ENCODE assay signal across 18 cellular contexts in the genomic region with DNA sequence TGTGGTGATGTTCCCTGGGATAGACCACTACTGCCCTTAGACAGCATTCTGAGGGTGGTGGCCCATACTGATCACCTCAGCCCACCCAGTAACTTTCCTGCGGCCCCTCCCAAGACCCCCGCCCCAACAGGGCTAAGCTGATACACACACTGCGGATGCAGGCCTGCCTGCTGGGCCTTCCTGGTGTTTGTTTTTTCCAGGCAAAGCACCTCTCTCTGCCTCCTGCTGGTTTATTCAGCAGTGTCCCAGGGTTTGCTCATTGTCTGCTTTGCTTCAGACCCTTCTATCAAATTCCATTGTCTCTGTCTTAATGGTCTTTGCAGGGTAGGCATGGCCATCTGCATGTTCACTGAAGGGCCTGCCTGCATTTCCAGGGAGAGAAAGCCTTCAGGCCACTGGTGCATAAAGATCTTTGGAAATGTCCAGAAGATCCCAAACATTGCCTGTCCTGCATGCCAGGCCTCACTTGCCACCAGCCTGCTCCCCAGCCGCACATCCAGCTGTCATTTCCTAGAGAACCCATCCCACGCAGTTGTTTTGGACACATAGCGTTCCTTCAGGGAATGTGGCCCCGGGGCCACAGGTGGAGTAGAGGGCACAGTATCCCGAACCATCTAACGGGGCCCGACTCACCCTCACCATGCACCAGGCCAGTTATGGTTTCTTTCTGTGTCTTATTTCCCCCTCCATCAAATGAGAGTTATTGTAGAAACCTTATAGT. TPM values are rescaled to one million over a fixed set of nuclear protein-coding genes. Genes with fewer than 3 reads are reported as not detected.
A peak's percentile ranks its signal among the peaks of the same experiment; 100 is the strongest.
DNase-seq lines count a peak whose midpoint lies in the region; ATAC-seq and TF ChIP-seq lines count a peak whose summit lies in the region.
"Had no signal": no experiment of that assay in that cellular context is flagged by ENCODE, and none has a peak within 500 bp of the region (broad histone marks: within the 10 kb centered on the region; RNA-seq: fewer than 3 reads in every experiment).

No MANE protein-coding gene starts in this region.

- POLR2A ChIA-PET in SK-N-SH (lab: Yijun Ruan, JAX) = no interaction called here
- POLR2A ChIA-PET in GM10248 (lab: Yijun Ruan, JAX) = no interaction called here

- WGBS in SK-N-SH (ENCODE audit: low lambda C conversion rate) = 93% methylated on average over 10 of the region's 10 CpGs
- 95% methylated on average over 10 of the region's 10 CpGs for WGBS in prostate gland

- peaks cover 39% of the 10 kb centered on the region for H3K4me1 Mint-ChIP-seq in nephron progenitor cell

- peaks cover 79% of the 10 kb centered on the region for H3K79me2 ChIP-seq in SK-N-SH (ENCODE audit: insufficient read depth)

- peaks cover 33% of the 10 kb centered on the region for H4K20me1 ChIP-seq in SK-N-SH (ENCODE audit: insufficient read depth)

- 0 out of 2 replicates have a peak, but pooled peaks cover 6% of the 10 kb centered on the region for H3K9me3 ChIP-seq in SK-N-SH
- H3K9me3 ChIP-seq in prostate gland = no peaks in the 10 kb centered on the region
- H3K9me3 ChIP-seq: BE2C, colonic mucosa had no signal

- no peak overlapping the region for H3K4me3 Mint-ChIP-seq in nephron progenitor cell
- H3K4me3 Mint-ChIP-seq: natural killer cell; T-helper 1 cell treated with Interleukin-12 subunit alpha and Interleukin-12 subunit beta and Interleukin-4 antibody, amounts not matched to agents 30 μg/mL and 1 μg/mL, for 36 hours had no signal

- peaks cover 19 to 53% of the 10 kb centered on the region in 2 experiments; a peak in 2 of 4 replicates for H3K4me1 ChIP-seq in SK-N-SH (ENCODE audit: control insufficient read depth in 1 of 2, insufficient read depth in 2 of 2, low read depth in 1 of 2, low read length in 1 of 2)
- peaks cover 4% of the 10 kb centered on the region for H3K4me1 ChIP-seq in prostate gland (replicated peaks)

- ATAC-seq in SK-N-SH treated with all-trans-retinoic acid at 6 μM for 48 hours = no peak
- ATAC-seq: natural killer cell had no signal

- peaks cover 10% of the 10 kb centered on the region for H3F3A ChIP-seq in SK-N-SH (replicated peaks; ENCODE audit: insufficient read depth)

- CTCF ChIA-PET in SK-N-SH (lab: Yijun Ruan, JAX) (interaction anchor here (2.5 kb wide), 1 partner anchor 51 kb away, joined by 10 read pairs; no protein-coding TSS in a partner anchor), GM10248 (lab: Yijun Ruan, JAX) (no interaction called here)

- H3K27ac ChIP-seq in SK-N-SH (ENCODE audit: low read depth in 2 of 2, low read length in 1 of 2) = peak overlapping the region in 1 of 2 experiments; percentile 68; a peak in 2 of 4 replicates
- no peak overlapping the region for H3K27ac ChIP-seq in prostate gland
- H3K27ac ChIP-seq: colonic mucosa had no signal

- peak overlapping the region; percentile 10 for H3K27ac Mint-ChIP-seq in nephron progenitor cell
- H3K27ac Mint-ChIP-seq: T-helper 1 cell treated with Interleukin-12 subunit alpha and Interleukin-12 subunit beta and Interleukin-4 antibody, amounts not matched to agents 30 μg/mL and 1 μg/mL, for 36 hours had no signal

- H3K4me3 ChIP-seq in SK-N-SH (ENCODE audit: low read depth in 2 of 2, low read length in 1 of 2) (no peak overlapping the region), prostate gland (no peak overlapping the region)
- H3K4me3 ChIP-seq: colonic mucosa had no signal

- peaks cover 58% of the 10 kb centered on the region for H3K36me3 Mint-ChIP-seq in nephron progenitor cell (ENCODE audit: low read depth)

- peaks cover 42% of the 10 kb centered on the region for H3K9me3 Mint-ChIP-seq in nephron progenitor cell

- H2AFZ ChIP-seq in SK-N-SH (ENCODE audit: low read depth) = no peak overlapping the region

- intact Hi-C loops in prostate gland (cut with DNase I) = no loop called here

- H3K27me3 Mint-ChIP-seq in nephron progenitor cell (ENCODE audit: low read depth, poor library complexity) = peaks cover 6% of the 10 kb centered on the region

- peaks cover 0 to 8% of the 10 kb centered on the region in 2 experiments for H3K36me3 ChIP-seq in SK-N-SH (replicated peaks in 1 of 2; ENCODE audit: control insufficient read depth in 1 of 2, insufficient read depth in 2 of 2, low read length in 1 of 2)
- no peaks in the 10 kb centered on the region for H3K36me3 ChIP-seq in prostate gland
- H3K36me3 ChIP-seq: BE2C, colonic mucosa had no signal

- no peak overlapping the region for H3K4me2 ChIP-seq in SK-N-SH

- TF ChIP-seq RAD21 in SK-N-SH (IDR thresholded peaks at IDR 0.05; ENCODE audit: low read length) = no peak

- H3K27me3 ChIP-seq in SK-N-SH (ENCODE audit: insufficient read depth) (no peaks in the 10 kb centered on the region), prostate gland (replicated peaks; ENCODE audit: insufficient read depth) (no peaks in the 10 kb centered on the region)
- H3K27me3 ChIP-seq: BE2C, colonic mucosa had no signal

- DNase-seq in SK-N-SH (no peak), NCI-H69 (lab: John Stamatoyannopoulos, UW) (peak; percentile 79), iPS DF 4.7 (ENCODE audit: extremely low read depth, low spot score) (peak; percentile 46), nephron progenitor cell (no peak), T-helper 9 cell (no peak), GM10248 (ENCODE audit: extremely low spot score) (no peak), prostate gland (ENCODE audit: low spot score) (no peak)
- DNase-seq: 8988T; activated gamma-delta T cell treated with Interleukin-2 at 50 U/mL for 16 hours; BE2C; colonic mucosa; DMS 273 treated with DMSO at 0.1 percent for 48 hours; natural killer cell; NCI-H1436; Right ventricle myocardium superior; stimulated activated naive CD4-positive, alpha-beta T cell treated with Interleukin-2 at 50 U/mL for 16 hours had no signal

- no peak for TF ChIP-seq POLR2A in prostate gland (IDR thresholded peaks at IDR 0.05)

- no peaks in the 10 kb centered on the region for H3K9me2 ChIP-seq in SK-N-SH

- no peak for TF ChIP-seq EP300 in SK-N-SH (IDR thresholded peaks at IDR 0.05; ENCODE audit: borderline replicate concordance in 1 of 2, low read depth in 1 of 2, low read length in 1 of 2)

- TF ChIP-seq CTCF in SK-N-SH (IDR thresholded peaks at IDR 0.05) (no peak), nephron progenitor cell (IDR thresholded peaks at IDR 0.05) (no peak), GM10248 (IDR thresholded peaks at IDR 0.05; ENCODE audit: control extremely low read depth, extremely low read depth, low read depth, missing control alignments) (no peak), prostate gland (IDR thresholded peaks at IDR 0.05) (no peak)

- H3K9ac ChIP-seq in SK-N-SH = no peak overlapping the region

TF ChIP-seq in SK-N-SH, 30 proteins besides CTCF, POLR2A, EP300 and RAD21:
- TF ChIP-seq SMC3 (IDR thresholded peaks at IDR 0.05; ENCODE audit: low read depth, low read length) (no peak), MXI1 (IDR thresholded peaks at IDR 0.05; ENCODE audit: low read depth, low read length) (0 out of 2 replicates have a peak, but pooled peaks have one; percentile 24)
- TF ChIP-seq, protein P1, sequence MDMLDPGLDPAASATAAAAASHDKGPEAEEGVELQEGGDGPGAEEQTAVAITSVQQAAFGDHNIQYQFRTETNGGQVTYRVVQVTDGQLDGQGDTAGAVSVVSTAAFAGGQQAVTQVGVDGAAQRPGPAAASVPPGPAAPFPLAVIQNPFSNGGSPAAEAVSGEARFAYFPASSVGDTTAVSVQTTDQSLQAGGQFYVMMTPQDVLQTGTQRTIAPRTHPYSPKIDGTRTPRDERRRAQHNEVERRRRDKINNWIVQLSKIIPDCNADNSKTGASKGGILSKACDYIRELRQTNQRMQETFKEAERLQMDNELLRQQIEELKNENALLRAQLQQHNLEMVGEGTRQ (IDR thresholded peaks at IDR 0.05; ENCODE audit: borderline replicate concordance, low read depth, low read length) = no peak

TF ChIP-seq in SK-N-SH treated with all-trans-retinoic acid at 6 μM for 48 hours, 23 proteins besides CTCF, POLR2A, EP300 and RAD21 (continues in another document):
- TF ChIP-seq, protein P2, sequence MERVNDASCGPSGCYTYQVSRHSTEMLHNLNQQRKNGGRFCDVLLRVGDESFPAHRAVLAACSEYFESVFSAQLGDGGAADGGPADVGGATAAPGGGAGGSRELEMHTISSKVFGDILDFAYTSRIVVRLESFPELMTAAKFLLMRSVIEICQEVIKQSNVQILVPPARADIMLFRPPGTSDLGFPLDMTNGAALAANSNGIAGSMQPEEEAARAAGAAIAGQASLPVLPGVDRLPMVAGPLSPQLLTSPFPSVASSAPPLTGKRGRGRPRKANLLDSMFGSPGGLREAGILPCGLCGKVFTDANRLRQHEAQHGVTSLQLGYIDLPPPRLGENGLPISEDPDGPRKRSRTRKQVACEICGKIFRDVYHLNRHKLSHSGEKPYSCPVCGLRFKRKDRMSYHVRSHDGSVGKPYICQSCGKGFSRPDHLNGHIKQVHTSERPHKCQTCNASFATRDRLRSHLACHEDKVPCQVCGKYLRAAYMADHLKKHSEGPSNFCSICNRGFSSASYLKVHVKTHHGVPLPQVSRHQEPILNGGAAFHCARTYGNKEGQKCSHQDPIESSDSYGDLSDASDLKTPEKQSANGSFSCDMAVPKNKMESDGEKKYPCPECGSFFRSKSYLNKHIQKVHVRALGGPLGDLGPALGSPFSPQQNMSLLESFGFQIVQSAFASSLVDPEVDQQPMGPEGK (CRISPR knock-in tag; IDR thresholded peaks at IDR 0.05; ENCODE audit: borderline replicate concordance) = no peak
- TF ChIP-seq ISL1 (CRISPR knock-in tag; IDR thresholded peaks at IDR 0.05) (no peak), RARB (CRISPR knock-in tag; IDR thresholded peaks at IDR 0.05) (no peak), ZFP3 (CRISPR knock-in tag; IDR thresholded peaks at IDR 0.05) (no peak), CSDC2 (CRISPR knock-in tag; IDR thresholded peaks at IDR 0.05) (no peak), BACH2 (CRISPR knock-in tag; IDR thresholded peaks at IDR 0.05; ENCODE audit: borderline replicate concordance) (no peak), TOX (CRISPR knock-in tag; IDR thresholded peaks at IDR 0.05; ENCODE audit: borderline replicate concordance) (no peak), GLIS3 (CRISPR knock-in tag; IDR thresholded peaks at IDR 0.05) (no peak), ZFP30 (CRISPR knock-in tag; IDR thresholded peaks at IDR 0.05) (no peak), OSR1 (CRISPR knock-in tag; IDR thresholded peaks at IDR 0.05) (no peak), ZNF8 (CRISPR knock-in tag; IDR thresholded peaks at IDR 0.05) (no peak)

RNA-seq across cellular contexts. Expression of gene BCR, which starts 50.2 kb away (rescaled TPM):
- 27.0 and 50.9 TPM in 2 replicates for polyA plus RNA-seq in SK-N-SH (2012; rRNA removed)
- 20.3 and 29.6 TPM in 2 replicates for polyA plus RNA-seq in SK-N-SH (2012; cell fraction: cytosol; rRNA removed)
- polyA plus RNA-seq in SK-N-SH (2012; cell fraction: nucleus; rRNA removed) = 51.6 and 84.8 TPM in 2 replicates
- total RNA-seq in prostate gland = 10 to 100 TPM; 32.7 to 88.8 TPM

Comparison
In these comparisons a context has a peak if more than half of its experiments do, and no peak if none do; other contexts are left out.
1. DNase-seq: peak in NCI-H69 (single experiment) and iPS DF 4.7 (single experiment); none in SK-N-SH (single experiment), nephron progenitor cell (single experiment), T-helper 9 cell (single experiment), GM10248 (single experiment) and prostate gland (single experiment).